In genomic region chr6:144876689-144877088, GRCh38 we compare ENCODE assay signal across 2 cellular contexts.
TF ChIP-seq lines count a peak whose summit lies in the region.

No MANE protein-coding gene starts in this region.

TF ChIP-seq in HepG2, 621 proteins besides CTCF, POLR2A, EP300 and RAD21 (continued from another document):
- no peak for TF ChIP-seq IKZF5 (CRISPR knock-in tag; IDR thresholded peaks at IDR 0.05)

TF ChIP-seq in HEK293, 187 proteins besides CTCF, POLR2A, EP300 and RAD21:
- TF ChIP-seq ATF2 (tag by site-specific recombination; IDR thresholded peaks at IDR 0.05; ENCODE audit: low read depth) (peak; percentile 64), ZFHX2 (tag by site-specific recombination; conservative IDR thresholded peaks at IDR 0.05) (no peak)
